Comparison of ENCODE assay signal across 8 cellular contexts in genomic region chr6:85464260-85464644, GRCh38. TPM values are rescaled to one million over a fixed set of nuclear protein-coding genes. Genes with fewer than 3 reads are reported as not detected.
DNase-seq lines count a peak whose midpoint lies in the region; ATAC-seq and TF ChIP-seq lines count a peak whose summit lies in the region.

No MANE protein-coding gene starts in this region.

- peak overlapping the region; percentile 80 for H3K4me2 ChIP-seq in PC-3 (ENCODE audit: low read length)

- H3K4me1 ChIP-seq in PC-3 (ENCODE audit: insufficient read depth, low read length): peaks cover 63% of the 10 kb centered on the region

- intact Hi-C loops in PC-3 (cut with micrococcal nuclease): loop anchor here (1.0 kb wide), 2 partner anchors 60 to 103 kb away; no protein-coding TSS in a partner anchor

- no peaks in the 10 kb centered on the region for H3K79me2 ChIP-seq in PC-3 (ENCODE audit: low read length)

- no peak for TF ChIP-seq CTCF in PC-3 (conservative IDR thresholded peaks at IDR 0.05; ENCODE audit: low read depth, low read length)
- no peak for TF ChIP-seq CTCF in GM10248 (IDR thresholded peaks at IDR 0.05; ENCODE audit: control extremely low read depth, extremely low read depth, low read depth, missing control alignments)

- H3K36me3 ChIP-seq in PC-3 (ENCODE audit: low read depth, low read length): no peaks in the 10 kb centered on the region

- BruUV-seq in PC-3 (replicated peaks; lab: Mats Ljungman, UMichigan): no TSS peak

- H2AFZ ChIP-seq in PC-3 (ENCODE audit: low read length): no peak overlapping the region

- H3K9ac ChIP-seq in PC-3 (ENCODE audit: low read length): peak overlapping the region; percentile 93

- no peaks in the 10 kb centered on the region for H4K20me1 ChIP-seq in PC-3 (ENCODE audit: low read length)

- in situ Hi-C loops in Caki2 (cut with HindIII; ENCODE audit: low pct_unique_long_range_greater_than_20kb, low sequenced_read_pairs): no loop called here
- in situ Hi-C loops in G401 (cut with HindIII; ENCODE audit: low sequenced_read_pairs): no loop called here

- H3K27me3 ChIP-seq in PC-3 (ENCODE audit: low read length): no peaks in the 10 kb centered on the region

- DNase-seq in Caki2 (ENCODE audit: low read depth): peak; percentile 86
- peak; percentile 94 for DNase-seq in PC-3
- DNase-seq in brain pericyte (ENCODE audit: low read depth, low spot score): peak; percentile 86
- DNase-seq in pulmonary artery endothelial cell (ENCODE audit: low read depth, low spot score): peak; percentile 96
- DNase-seq in cerebellum (ENCODE audit: low spot score): no peak
- no peak for DNase-seq in NCI-H1694 treated with DMSO at 0.1 percent for 48 hours (lab: John Stamatoyannopoulos, UW)
- no peak for DNase-seq in G401 (ENCODE audit: low spot score)
- no peak for DNase-seq in GM10248 (ENCODE audit: extremely low spot score)

- POLR2A ChIA-PET in PC-3 (lab: Charles Lee; ENCODE audit: unreplicated experiment): interaction anchor here (0.5 to 0.8 kb wide), 2 partner anchors 15 to 60 kb away, joined by 3 to 6 read pairs; no protein-coding TSS in a partner anchor
- POLR2A ChIA-PET in GM10248 (lab: Yijun Ruan, JAX): interaction anchor here (0.8 kb wide), 1 partner anchor 202 kb away, joined by 8 read pairs; no protein-coding TSS in a partner anchor

- no peaks in the 10 kb centered on the region for H3K9me3 ChIP-seq in PC-3 (ENCODE audit: low read length)

- peak; percentile 67 for ATAC-seq in PC-3

- peak overlapping the region; percentile 99 for H3K27ac ChIP-seq in PC-3 (ENCODE audit: low read length)

- peak overlapping the region; percentile 50; the same call in 1 of the 2 replicates for H3K4me3 ChIP-seq in PC-3 (ENCODE audit: low read length)

- no peaks in the 10 kb centered on the region for H3F3A ChIP-seq in PC-3 (ENCODE audit: low read length, unreplicated experiment)

- no peaks in the 10 kb centered on the region for H3K9me2 ChIP-seq in PC-3 (replicated peaks; ENCODE audit: low read length)

- CTCF ChIA-PET in PC-3 (lab: Charles Lee) (interaction anchor here (1.0 kb wide), 1 partner anchor 18 kb away, joined by 21 read pairs; no protein-coding TSS in a partner anchor), GM10248 (lab: Yijun Ruan, JAX) (interaction anchor here (0.9 to 7.7 kb wide), 7 partner anchors 9 to 23 kb away, joined by 3 to 74 read pairs (median 5); partner anchors contain the start of gene NT5E)

RNA-seq across cellular contexts. Expression of gene NT5E, which starts 14.4 kb away (rescaled TPM):
- 46.2 and 47.0 TPM in 2 replicates for total RNA-seq in Caki2 (2014; rRNA removed; shearing (Covaris generic); ENCODE audit: low replicate concordance)
- total RNA-seq in PC-3 (2014; rRNA removed) (9.0 and 15.8 TPM in 2 replicates), pulmonary artery endothelial cell (187 and 223 TPM in 2 replicates), cerebellum (4.2 TPM)
- 11.0 and 11.5 TPM in 2 replicates for total RNA-seq in G401 (2014; rRNA removed; shearing (Covaris generic))

Comparison
In these comparisons a context has a peak if more than half of its experiments do, and no peak if none do; other contexts are left out.
1. DNase-seq: peak in Caki2 (single experiment), PC-3 (single experiment), brain pericyte (single experiment) and pulmonary artery endothelial cell (single experiment); none in cerebellum (single experiment), NCI-H1694 treated with DMSO at 0.1 percent for 48 hours (single experiment), G401 (single experiment) and GM10248 (single experiment).